Comparison of ENCODE assay signal across 1 cellular context in genomic region chr3:183447206-183448001, GRCh38.
TF ChIP-seq lines count a peak whose summit lies in the region.

No MANE protein-coding gene starts in this region.

TF ChIP-seq in HepG2, 621 proteins besides CTCF, POLR2A, EP300 and RAD21 (continued from another document and continues in another):
- TF ChIP-seq ZNF710 (CRISPR knock-in tag; IDR thresholded peaks at IDR 0.05; ENCODE audit: borderline replicate concordance) = peak; percentile 86; the same call in 1 of the 2 replicates
- TF ChIP-seq CENPT (CRISPR knock-in tag; IDR thresholded peaks at IDR 0.05; ENCODE audit: low read depth) = peak; percentile 73
- TF ChIP-seq RBFOX2 (IDR thresholded peaks at IDR 0.05; ENCODE audit: low read depth, low read length) = peak; percentile 92
- TF ChIP-seq MAFG (CRISPR knock-in tag; IDR thresholded peaks at IDR 0.05) = no peak
- TF ChIP-seq PRDM15 (CRISPR knock-in tag; IDR thresholded peaks at IDR 0.05) = no peak
- TF ChIP-seq ZNF451 (CRISPR knock-in tag; IDR thresholded peaks at IDR 0.05) = peak; percentile 78; the same call in 1 of the 2 replicates
- peak; percentile 62; the same call in 1 of the 2 replicates for TF ChIP-seq ZBED4 (CRISPR knock-in tag; IDR thresholded peaks at IDR 0.05; ENCODE audit: borderline replicate concordance)
- no peak for TF ChIP-seq NONO (IDR thresholded peaks at IDR 0.05)
- peak; percentile 93 for TF ChIP-seq NONO (CRISPR knock-in tag; conservative IDR thresholded peaks at IDR 0.05)
- peak; percentile 75; the same call in 1 of the 2 replicates for TF ChIP-seq KLF9 (CRISPR knock-in tag; IDR thresholded peaks at IDR 0.05; ENCODE audit: low read depth)
- no peak for TF ChIP-seq PBX2 (CRISPR knock-in tag; IDR thresholded peaks at IDR 0.05)
- peak; percentile 72 for TF ChIP-seq ELF3 (CRISPR knock-in tag; IDR thresholded peaks at IDR 0.05)
- TF ChIP-seq NFKB2 (CRISPR knock-in tag; IDR thresholded peaks at IDR 0.05; ENCODE audit: borderline replicate concordance) = peak; percentile 79; the same call in 1 of the 2 replicates
- no peak for TF ChIP-seq ZC3H4 (CRISPR knock-in tag; IDR thresholded peaks at IDR 0.05; ENCODE audit: borderline replicate concordance)
- TF ChIP-seq MXD1 (CRISPR knock-in tag; IDR thresholded peaks at IDR 0.05) = 0 out of 2 replicates have a peak, but pooled peaks have one; percentile 56
- peak; percentile 32; the same call in 1 of the 2 replicates for TF ChIP-seq ZNF800 (CRISPR knock-in tag; IDR thresholded peaks at IDR 0.05)
- TF ChIP-seq POLR2AphosphoS2 (IDR thresholded peaks at IDR 0.05; ENCODE audit: low read depth, low read length) = no peak
- TF ChIP-seq AHDC1 (CRISPR knock-in tag; IDR thresholded peaks at IDR 0.05; ENCODE audit: borderline replicate concordance) = peak; percentile 53; the same call in 1 of the 2 replicates
- no peak for TF ChIP-seq MBD4 (IDR thresholded peaks at IDR 0.05; ENCODE audit: borderline replicate concordance, low read length)
- TF ChIP-seq POLR2G (IDR thresholded peaks at IDR 0.05; ENCODE audit: low read depth, low read length) = peak; percentile 95
- TF ChIP-seq ZNF687 (CRISPR knock-in tag; IDR thresholded peaks at IDR 0.05) = peak; percentile 93
- TF ChIP-seq ZNF598 (CRISPR knock-in tag; IDR thresholded peaks at IDR 0.05; ENCODE audit: borderline replicate concordance) = peak; percentile 89; the same call in 1 of the 2 replicates
- peak; percentile 99 for TF ChIP-seq ZKSCAN5 (CRISPR knock-in tag; IDR thresholded peaks at IDR 0.05)
- TF ChIP-seq MNT (IDR thresholded peaks at IDR 0.05) = no peak
